ENCODE assay signal across 1 cellular context in the genomic region with DNA sequence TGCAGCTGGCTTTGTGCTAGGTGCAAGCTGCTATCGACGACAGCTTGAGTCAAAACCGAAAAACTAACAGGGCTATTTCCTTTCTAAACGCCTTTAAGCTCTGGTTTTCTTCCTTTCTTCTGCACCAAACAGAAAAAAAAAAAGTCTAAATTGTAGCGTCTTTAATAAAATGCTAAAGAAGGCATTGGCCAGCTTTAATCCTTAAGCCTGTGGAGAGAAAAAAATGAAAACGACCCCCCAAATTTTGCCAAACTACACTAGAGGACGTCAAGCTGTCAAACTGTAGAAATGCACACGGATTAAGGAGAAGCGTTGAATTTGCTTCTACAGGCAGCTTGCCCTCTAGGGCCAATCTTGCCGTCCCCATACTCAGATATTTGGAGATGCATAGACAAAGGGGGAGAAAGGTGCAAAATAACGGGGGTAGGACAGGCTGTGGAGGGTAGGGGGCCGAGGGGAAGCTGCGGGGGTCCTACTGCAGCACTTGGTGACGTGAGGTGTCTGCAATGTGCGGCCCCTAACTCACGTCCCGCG.
TF ChIP-seq lines count a peak whose summit lies in the region.

No MANE protein-coding gene starts in this region.

TF ChIP-seq in HCT116, 20 proteins besides CTCF, POLR2A, EP300 and RAD21 (continued from another document):
- TF ChIP-seq, protein P1, sequence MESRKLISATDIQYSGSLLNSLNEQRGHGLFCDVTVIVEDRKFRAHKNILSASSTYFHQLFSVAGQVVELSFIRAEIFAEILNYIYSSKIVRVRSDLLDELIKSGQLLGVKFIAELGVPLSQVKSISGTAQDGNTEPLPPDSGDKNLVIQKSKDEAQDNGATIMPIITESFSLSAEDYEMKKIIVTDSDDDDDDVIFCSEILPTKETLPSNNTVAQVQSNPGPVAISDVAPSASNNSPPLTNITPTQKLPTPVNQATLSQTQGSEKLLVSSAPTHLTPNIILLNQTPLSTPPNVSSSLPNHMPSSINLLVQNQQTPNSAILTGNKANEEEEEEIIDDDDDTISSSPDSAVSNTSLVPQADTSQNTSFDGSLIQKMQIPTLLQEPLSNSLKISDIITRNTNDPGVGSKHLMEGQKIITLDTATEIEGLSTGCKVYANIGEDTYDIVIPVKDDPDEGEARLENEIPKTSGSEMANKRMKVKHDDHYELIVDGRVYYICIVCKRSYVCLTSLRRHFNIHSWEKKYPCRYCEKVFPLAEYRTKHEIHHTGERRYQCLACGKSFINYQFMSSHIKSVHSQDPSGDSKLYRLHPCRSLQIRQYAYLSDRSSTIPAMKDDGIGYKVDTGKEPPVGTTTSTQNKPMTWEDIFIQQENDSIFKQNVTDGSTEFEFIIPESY (IDR thresholded peaks at IDR 0.05; ENCODE audit: extremely low read depth, insufficient replicate concordance, low read length), result no peak
- TF ChIP-seq ZFX (IDR thresholded peaks at IDR 0.05) (no peak), TCF7L2 (IDR thresholded peaks at IDR 0.05; ENCODE audit: borderline replicate concordance, extremely low read depth, insufficient read depth, insufficient read length) (no peak), ELF1 (IDR thresholded peaks at IDR 0.05; ENCODE audit: borderline replicate concordance, low read depth) (no peak), SP1 (IDR thresholded peaks at IDR 0.05; ENCODE audit: low read depth) (no peak)
